ENCODE assay signal across 7 cellular contexts in the genomic region with DNA sequence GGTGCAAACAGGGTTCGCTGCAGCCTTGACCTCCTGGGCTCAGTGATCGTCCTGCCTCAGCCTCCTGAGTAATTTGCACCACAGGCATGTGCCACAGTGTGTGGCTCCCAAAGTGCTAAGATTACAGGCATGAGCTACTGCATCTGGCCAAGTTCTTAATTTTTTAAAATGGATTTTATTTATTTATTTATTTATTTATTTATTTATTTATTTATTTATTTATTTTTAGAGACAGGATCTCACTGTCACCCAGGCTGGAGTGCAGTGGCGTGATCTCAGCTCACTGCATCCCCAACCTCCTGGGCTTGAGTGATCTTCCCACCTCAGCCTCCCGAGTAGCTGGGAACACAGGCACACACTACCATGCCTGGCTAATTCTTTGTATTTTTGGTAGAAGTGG.
"Had no signal": no experiment of that assay in that cellular context is flagged by ENCODE, and none has a peak within 500 bp of the region (broad histone marks: within the 10 kb centered on the region; RNA-seq: fewer than 3 reads in every experiment).

No MANE protein-coding gene starts in this region.

- H3K9ac ChIP-seq: GM23248 had no signal

- H2AFZ ChIP-seq: GM23248 had no signal

- H3K27ac ChIP-seq: GM23248, HL-60 had no signal

- ATAC-seq: HCT116, HepG2 had no signal

- DNase-seq: GM23248, GOT3, H7 had no signal

- H3K4me3 ChIP-seq: GM23248, HAP-1 had no signal

- H3K9me3 ChIP-seq: HAP-1 had no signal

- FAIRE-seq: HepG2 had no signal
